In genomic region chr13:27533155-27533643, GRCh38 we compare ENCODE assay signal across 8 cellular contexts.
A peak's percentile ranks its signal among the peaks of the same experiment; 100 is the strongest.
DNase-seq lines count a peak whose midpoint lies in the region; ATAC-seq and TF ChIP-seq lines count a peak whose summit lies in the region.

No MANE protein-coding gene starts in this region.

- intact Hi-C loops in PC-9 (cut with micrococcal nuclease; ENCODE audit: unreplicated experiment): loop anchor here (1.0 to 5.0 kb wide), 4 partner anchors 158 to 293 kb away; no protein-coding TSS in a partner anchor
- intact Hi-C loops in activated T-helper 2 cell treated with anti-CD3 and anti-CD28 coated beads, Interferon-gamma antibody, Interleukin-2, Interleukin-4, amounts not matched to agents 10 μg/mL and 5 μg/mL and 100 μg/mL, durations not matched to agents 14 hours and 24 hours and 36 hours (cut with micrococcal nuclease): loop anchor here (1.0 to 10.0 kb wide), 3 partner anchors 158 to 293 kb away; no protein-coding TSS in a partner anchor
- intact Hi-C loops in natural killer cell (cut with micrococcal nuclease): loop anchor here (1.0 to 5.0 kb wide), 3 partner anchors 161 to 293 kb away; no protein-coding TSS in a partner anchor
- intact Hi-C loops in stomach (cut with DNase I; ENCODE audit: low total_unique reads): loop anchor here (10.0 kb wide), 1 partner anchor 292 kb away; no protein-coding TSS in a partner anchor

- H3K4me2 ChIP-seq in PC-9: peak overlapping the region; percentile 80

- no peaks in the 10 kb centered on the region; the same call in 1 of the 2 replicates for H3K9me3 ChIP-seq in HAP-1
- H3K9me3 ChIP-seq in PC-9 (ENCODE audit: insufficient read depth, low read depth): no peaks in the 10 kb centered on the region
- peaks cover 0 to 5% (median 2%) of the 10 kb centered on the region in 4 donors for H3K9me3 ChIP-seq in stomach

- H3K27ac ChIP-seq in PC-9 (no peak overlapping the region), stomach (peak overlapping the region in 1 of 5 donors; percentile 26)

- DNase-seq in ACHN (peak; percentile 80), HAP-1 (ENCODE audit: low spot score in 2 of 2) (peak; percentile 22 to 86), PC-9 (peak; percentile 48 to 81), fibroblast of peridontal ligament (ENCODE audit: extremely low read depth) (peak; percentile 74), natural killer cell (peak; percentile 61), stomach (peak; percentile 92)
- peak; percentile 14 for DNase-seq in activated T-helper 2 cell treated with anti-CD3 and anti-CD28 coated beads, Interferon-gamma antibody, Interleukin-2, Interleukin-4, amounts not matched to agents 10 μg/mL and 5 μg/mL and 100 μg/mL, durations not matched to agents 14 hours and 24 hours and 36 hours (ENCODE audit: low spot score)

- H3K27ac Mint-ChIP-seq in activated T-helper 2 cell treated with anti-CD3 and anti-CD28 coated beads, Interferon-gamma antibody, Interleukin-2, Interleukin-4, amounts not matched to agents 10 μg/mL and 5 μg/mL and 100 μg/mL, durations not matched to agents 14 hours and 24 hours and 36 hours: no peak overlapping the region
- peak overlapping the region in 1 of 2 donors; percentile 43 for H3K27ac Mint-ChIP-seq in natural killer cell

- H3K4me1 ChIP-seq in HAP-1 (no peaks in the 10 kb centered on the region), PC-9 (replicated peaks; ENCODE audit: insufficient read depth) (no peaks in the 10 kb centered on the region), stomach (peaks cover 8 to 17% (median 8%) of the 10 kb centered on the region in 4 donors)

- POLR2A ChIA-PET in PC-9 (lab: Charles Lee; ENCODE audit: unreplicated experiment): interaction anchor here (0.6 kb wide), 1 partner anchor 1082 kb away, joined by 3 read pairs; no protein-coding TSS in a partner anchor

- TF ChIP-seq CTCF in PC-9 (conservative IDR thresholded peaks at IDR 0.05) (peak; percentile 87), natural killer cell (IDR thresholded peaks at IDR 0.05) (peak; percentile 79), stomach (IDR thresholded peaks at IDR 0.05) (peak in 5 of 7 experiments; percentile 84 to 93 (median 88))

- no TSS peak for BruUV-seq in PC-9 (replicated peaks; lab: Mats Ljungman, UMichigan)

- no peak for TF ChIP-seq POLR2A in stomach (IDR thresholded peaks at IDR 0.05)

- H4K20me1 ChIP-seq in PC-9 (ENCODE audit: insufficient read depth): no peaks in the 10 kb centered on the region

- WGBS in stomach, 5 donors: 5 to 10% (median 6%) methylated on average over 17 to 19 of the region's 19 CpGs

- no peak for TF ChIP-seq EP300 in stomach (IDR thresholded peaks at IDR 0.05)

- H2AFZ ChIP-seq in PC-9: 0 out of 2 replicates have a peak overlapping the region, but pooled peaks have one; percentile 36

- no peaks in the 10 kb centered on the region for H3K4me1 Mint-ChIP-seq in activated T-helper 2 cell treated with anti-CD3 and anti-CD28 coated beads, Interferon-gamma antibody, Interleukin-2, Interleukin-4, amounts not matched to agents 10 μg/mL and 5 μg/mL and 100 μg/mL, durations not matched to agents 14 hours and 24 hours and 36 hours (ENCODE audit: low read depth)
- H3K4me1 Mint-ChIP-seq in natural killer cell: peaks cover 11 to 12% of the 10 kb centered on the region in 2 donors

- no peaks in the 10 kb centered on the region for H3F3A ChIP-seq in PC-9 (ENCODE audit: insufficient read depth, low read depth)

- H3K9me2 ChIP-seq in PC-9 (ENCODE audit: insufficient read depth): no peaks in the 10 kb centered on the region

- H3K4me3 Mint-ChIP-seq in activated T-helper 2 cell treated with anti-CD3 and anti-CD28 coated beads, Interferon-gamma antibody, Interleukin-2, Interleukin-4, amounts not matched to agents 10 μg/mL and 5 μg/mL and 100 μg/mL, durations not matched to agents 14 hours and 24 hours and 36 hours (ENCODE audit: low read depth): no peak overlapping the region
- H3K4me3 Mint-ChIP-seq in natural killer cell: no peak overlapping the region

- H3K36me3 Mint-ChIP-seq in activated T-helper 2 cell treated with anti-CD3 and anti-CD28 coated beads, Interferon-gamma antibody, Interleukin-2, Interleukin-4, amounts not matched to agents 10 μg/mL and 5 μg/mL and 100 μg/mL, durations not matched to agents 14 hours and 24 hours and 36 hours (ENCODE audit: low read depth): no peaks in the 10 kb centered on the region
- no peaks in the 10 kb centered on the region for H3K36me3 Mint-ChIP-seq in natural killer cell

- H3K9me3 Mint-ChIP-seq in activated T-helper 2 cell treated with anti-CD3 and anti-CD28 coated beads, Interferon-gamma antibody, Interleukin-2, Interleukin-4, amounts not matched to agents 10 μg/mL and 5 μg/mL and 100 μg/mL, durations not matched to agents 14 hours and 24 hours and 36 hours: no peaks in the 10 kb centered on the region
- H3K9me3 Mint-ChIP-seq in natural killer cell: no peaks in the 10 kb centered on the region

- H3K4me3 ChIP-seq in HAP-1 (no peak overlapping the region), PC-9 (peak overlapping the region; percentile 44; the same call in 1 of the 2 replicates), stomach (peak overlapping the region in 3 of 4 donors; percentile 16 to 24 (median 20))

- H3K27me3 Mint-ChIP-seq in activated T-helper 2 cell treated with anti-CD3 and anti-CD28 coated beads, Interferon-gamma antibody, Interleukin-2, Interleukin-4, amounts not matched to agents 10 μg/mL and 5 μg/mL and 100 μg/mL, durations not matched to agents 14 hours and 24 hours and 36 hours (ENCODE audit: low read depth): peaks cover 12% of the 10 kb centered on the region
- peaks cover 0 to 12% of the 10 kb centered on the region in 2 donors for H3K27me3 Mint-ChIP-seq in natural killer cell (ENCODE audit: low read depth in 2 of 2)

- H3K36me3 ChIP-seq in HAP-1 (replicated peaks) (no peaks in the 10 kb centered on the region), PC-9 (ENCODE audit: low read depth) (no peaks in the 10 kb centered on the region), stomach (no peaks in the 10 kb centered on the region)

- CTCF ChIA-PET in PC-9 (lab: Charles Lee): interaction anchor here (0.9 to 1.3 kb wide), 3 partner anchors 87 to 293 kb away, joined by 3 read pairs; partner anchors contain the start of gene LNX2

- in situ Hi-C loops in ACHN (cut with HindIII; ENCODE audit: low pct_ligation_motif_present, low pct_unique_long_range_greater_than_20kb, low sequenced_read_pairs) (no loop called here), HAP-1 (cut with MboI; ENCODE audit: low sequenced_read_pairs) (loop anchor here (10.0 kb wide), 1 partner anchor 292 kb away; no protein-coding TSS in a partner anchor)

- H3K27me3 ChIP-seq in HAP-1 (ENCODE audit: low read depth): no peaks in the 10 kb centered on the region
- H3K27me3 ChIP-seq in PC-9 (ENCODE audit: insufficient read depth, low read depth): no peaks in the 10 kb centered on the region
- no peaks in the 10 kb centered on the region for H3K27me3 ChIP-seq in stomach

- no peaks in the 10 kb centered on the region for H3K79me2 ChIP-seq in PC-9 (ENCODE audit: low read depth)

- peak; percentile 78 to 89 (median 85) for ATAC-seq in natural killer cell
- ATAC-seq in HG03280 (IDR thresholded peaks at IDR 0.05; ENCODE audit: unreplicated experiment): no peak

Comparison
In these comparisons a context has a peak if more than half of its experiments do, and no peak if none do; other contexts are left out.
1. DNase-seq: peak in every context shown above with its lines; median percentile 92 in stomach; 80 in ACHN; 74 in fibroblast of peridontal ligament; 64 in PC-9; 61 in natural killer cell; 54 in HAP-1; 14 in activated T-helper 2 cell treated with anti-CD3 and anti-CD28 coated beads, Interferon-gamma antibody, Interleukin-2, Interleukin-4, amounts not matched to agents 10 μg/mL and 5 μg/mL and 100 μg/mL, durations not matched to agents 14 hours and 24 hours and 36 hours.